Comparison of ENCODE assay signal across 8 cellular contexts in genomic region chr9:126805546-126806262, GRCh38. TPM values are rescaled to one million over a fixed set of nuclear protein-coding genes. Genes with fewer than 3 reads are reported as not detected.
DNase-seq lines count a peak whose midpoint lies in the region; ATAC-seq and TF ChIP-seq lines count a peak whose summit lies in the region.

No MANE protein-coding gene starts in this region.

- peak overlapping the region; percentile 95 for H3K27ac ChIP-seq in hepatocyte

- H3K27me3 Mint-ChIP-seq in activated naive CD8-positive, alpha-beta T cell treated with anti-CD3 and anti-CD28 coated beads, Interleukin-2, amount 10 ng/mL, durations not matched to agents 7 days and 5 days, result no peaks in the 10 kb centered on the region

- 25% methylated on average over 8 of the region's 8 CpGs for WGBS in hepatocyte (ENCODE audit: low lambda C conversion rate, missing lambda C conversion rate)

- no peaks in the 10 kb centered on the region for H3K9me2 ChIP-seq in hepatocyte (replicated peaks; ENCODE audit: insufficient read depth)

- no peak for TF ChIP-seq CTCF in hepatocyte (IDR thresholded peaks at IDR 0.05; ENCODE audit: poor library complexity)

- peak overlapping the region; percentile 55 for H3K4me3 ChIP-seq in hepatocyte

- peaks cover 6% of the 10 kb centered on the region for H3K36me3 Mint-ChIP-seq in activated naive CD8-positive, alpha-beta T cell treated with anti-CD3 and anti-CD28 coated beads, Interleukin-2, amount 10 ng/mL, durations not matched to agents 7 days and 5 days

- H3K9me3 ChIP-seq in hepatocyte (ENCODE audit: low read depth), result no peaks in the 10 kb centered on the region

- peaks cover 2% of the 10 kb centered on the region for H3K9me3 Mint-ChIP-seq in activated naive CD8-positive, alpha-beta T cell treated with anti-CD3 and anti-CD28 coated beads, Interleukin-2, amount 10 ng/mL, durations not matched to agents 7 days and 5 days

- H3K27ac Mint-ChIP-seq in activated naive CD8-positive, alpha-beta T cell treated with anti-CD3 and anti-CD28 coated beads, Interleukin-2, amount 10 ng/mL, durations not matched to agents 7 days and 5 days, result peak overlapping the region; percentile 98

- DNase-seq in ACHN, result peak; percentile 45
- peak; percentile 66 for DNase-seq in activated naive CD8-positive, alpha-beta T cell treated with anti-CD3 and anti-CD28 coated beads, Interleukin-2, amount 10 ng/mL, durations not matched to agents 7 days and 5 days
- DNase-seq in hepatocyte (ENCODE audit: low spot score), result peak; percentile 87
- peak; percentile 59 for DNase-seq in stimulated activated CD4-positive, alpha-beta T cell treated with anti-CD3 and anti-CD28 coated beads, Interleukin-12 subunit alpha, Interleukin-12 subunit beta, amount 100 ng/mL, for 4 hours
- no peak for DNase-seq in iPS-NIHi7 (ENCODE audit: extremely low spot score)

- H3K4me1 ChIP-seq in hepatocyte (ENCODE audit: insufficient read depth), result peaks cover 25% of the 10 kb centered on the region

- H3K36me3 ChIP-seq in hepatocyte (replicated peaks; ENCODE audit: insufficient read depth, low read depth), result no peaks in the 10 kb centered on the region

- H2AFZ ChIP-seq in hepatocyte, result peak overlapping the region; percentile 28

- no peaks in the 10 kb centered on the region for H3K27me3 ChIP-seq in hepatocyte

- peaks cover 28% of the 10 kb centered on the region for H3K4me1 Mint-ChIP-seq in activated naive CD8-positive, alpha-beta T cell treated with anti-CD3 and anti-CD28 coated beads, Interleukin-2, amount 10 ng/mL, durations not matched to agents 7 days and 5 days

- peaks cover 44% of the 10 kb centered on the region for H4K20me1 ChIP-seq in hepatocyte (ENCODE audit: insufficient read depth, poor library complexity, severe bottlenecking)

- in situ Hi-C loops in ACHN (cut with HindIII; ENCODE audit: low pct_ligation_motif_present, low pct_unique_long_range_greater_than_20kb, low sequenced_read_pairs), result no loop called here

- H3K4me2 ChIP-seq in hepatocyte, result peak overlapping the region; percentile 90

- POLR2A ChIA-PET in activated naive CD8-positive, alpha-beta T cell treated with anti-CD3 and anti-CD28 coated beads, Interleukin-2, amount 10 ng/mL, durations not matched to agents 7 days and 5 days (lab: Charles Lee), result interaction anchor here (0.6 to 2.1 kb wide), 9 partner anchors 11 to 95 kb away, joined by 3 to 11 read pairs (median 6); partner anchors contain the start of gene ZBTB34

- peaks cover 54% of the 10 kb centered on the region for H3K79me2 ChIP-seq in hepatocyte

- H3K4me3 Mint-ChIP-seq in activated naive CD8-positive, alpha-beta T cell treated with anti-CD3 and anti-CD28 coated beads, Interleukin-2, amount 10 ng/mL, durations not matched to agents 7 days and 5 days, result peak overlapping the region; percentile 97

- ATAC-seq in GM18870 (IDR thresholded peaks at IDR 0.05; ENCODE audit: unreplicated experiment) (peak; percentile 59), HG03159 (IDR thresholded peaks at IDR 0.05; ENCODE audit: unreplicated experiment) (peak; percentile 68), SK-N-SH treated with all-trans-retinoic acid at 6 μM for 48 hours (peak; percentile 7; the same call in 2 of the 3 replicates)
- peak; percentile 78 for ATAC-seq in activated naive CD8-positive, alpha-beta T cell treated with anti-CD3 and anti-CD28 coated beads, Interleukin-2, amount 10 ng/mL, durations not matched to agents 7 days and 5 days (ENCODE audit: low read depth)

TF ChIP-seq in SK-N-SH treated with all-trans-retinoic acid at 6 μM for 48 hours, 23 proteins besides CTCF, POLR2A, EP300 and RAD21:
- TF ChIP-seq CSRNP3 (CRISPR knock-in tag; IDR thresholded peaks at IDR 0.05) (no peak), CSDC2 (CRISPR knock-in tag; IDR thresholded peaks at IDR 0.05) (no peak), RARB (CRISPR knock-in tag; IDR thresholded peaks at IDR 0.05) (no peak)

RNA-seq across cellular contexts. Expression of gene ZBTB43, which starts 0.9 kb away (rescaled TPM):
- 10 to 100 TPM; 23.0 to 29.4 TPM for total RNA-seq in activated naive CD8-positive, alpha-beta T cell treated with anti-CD3 and anti-CD28 coated beads, Interleukin-2, amount 10 ng/mL, durations not matched to agents 7 days and 5 days
- 13.7 and 16.4 TPM in 2 replicates for total RNA-seq in hepatocyte
- 11.1 and 14.9 TPM in 2 replicates for polyA plus RNA-seq in hepatocyte

RNA-seq across cellular contexts. Expression of gene ZBTB34, which starts 54.7 kb away (rescaled TPM):
- 10 to 100 TPM in 1 of 2 experiments, 1 to 10 TPM in 1; 9.8 to 10.5 TPM for total RNA-seq in activated naive CD8-positive, alpha-beta T cell treated with anti-CD3 and anti-CD28 coated beads, Interleukin-2, amount 10 ng/mL, durations not matched to agents 7 days and 5 days
- total RNA-seq in hepatocyte, result 21.0 and 21.3 TPM in 2 replicates
- 5.3 and 6.1 TPM in 2 replicates for polyA plus RNA-seq in hepatocyte

Comparison
In these comparisons a context has a peak if more than half of its experiments do, and no peak if none do; other contexts are left out.
1. ATAC-seq: peak in every context shown above with its lines; median percentile 78 in activated naive CD8-positive, alpha-beta T cell treated with anti-CD3 and anti-CD28 coated beads, Interleukin-2, amount 10 ng/mL, durations not matched to agents 7 days and 5 days; 68 in HG03159; 59 in GM18870; 7 in SK-N-SH treated with all-trans-retinoic acid at 6 μM for 48 hours.